ENCODE assay signal across 9 cellular contexts in genomic region chr14:91315844-91316267, GRCh38.
DNase-seq lines count a peak whose midpoint lies in the region; ATAC-seq and TF ChIP-seq lines count a peak whose summit lies in the region.
"Had no signal": no experiment of that assay in that cellular context is flagged by ENCODE, and none has a peak within 500 bp of the region (broad histone marks: within the 10 kb centered on the region; RNA-seq: fewer than 3 reads in every experiment).

No MANE protein-coding gene starts in this region.

- H2BK120ac ChIP-seq in mesendoderm (ENCODE audit: low read depth, low read length) = no peak overlapping the region

- no peak overlapping the region for H3K9ac ChIP-seq in mesendoderm (ENCODE audit: low read length)

- no peaks in the 10 kb centered on the region for H3K27me3 Mint-ChIP-seq in nephron progenitor cell (ENCODE audit: low read depth, poor library complexity)

- no peak overlapping the region for H2BK15ac ChIP-seq in mesendoderm (replicated peaks; ENCODE audit: low read depth)

- H3K27me3 ChIP-seq in mesendoderm (ENCODE audit: insufficient read depth, low read length, poor library complexity) = no peaks in the 10 kb centered on the region

- H4K5ac ChIP-seq in mesendoderm (ENCODE audit: low read length) = no peak overlapping the region

- H3K4me2 ChIP-seq in mesendoderm (ENCODE audit: low read length) = no peak overlapping the region

- H2BK5ac ChIP-seq in mesendoderm (ENCODE audit: low read length) = no peak overlapping the region

- peak; percentile 56 for ATAC-seq in HG03558 (IDR thresholded peaks at IDR 0.05; ENCODE audit: extremely low read depth, unreplicated experiment)

- H3K79me1 ChIP-seq in mesendoderm (ENCODE audit: low read length) = peaks cover 2% of the 10 kb centered on the region

- no peak overlapping the region for H2AK5ac ChIP-seq in mesendoderm (ENCODE audit: low read length)

- H3K23ac ChIP-seq in mesendoderm (ENCODE audit: low read length) = no peak overlapping the region

- peaks cover 14% of the 10 kb centered on the region for H3K9me3 Mint-ChIP-seq in nephron progenitor cell

- H3K56ac ChIP-seq in mesendoderm (ENCODE audit: low read length) = no peak overlapping the region

- no peaks in the 10 kb centered on the region for H3K4me1 ChIP-seq in mesendoderm (ENCODE audit: control insufficient read depth, low read depth, low read length)

- no peak overlapping the region for H3K18ac ChIP-seq in mesendoderm (ENCODE audit: low read length)

- peaks cover 7% of the 10 kb centered on the region for H3K4me1 Mint-ChIP-seq in nephron progenitor cell

- DNase-seq in DMS53 (lab: John Stamatoyannopoulos, UW) (peak; percentile 46), DMS53 treated with DMSO at 0.1 percent for 48 hours (lab: John Stamatoyannopoulos, UW; ENCODE audit: unreplicated experiment) (no peak), mesendoderm (peak; percentile 7), NCI-H2196 (lab: John Stamatoyannopoulos, UW; ENCODE audit: unreplicated experiment) (no peak), NCI-H2081 treated with DMSO at 0.1 percent for 48 hours (lab: John Stamatoyannopoulos, UW) (no peak), nephron progenitor cell (no peak)
- peak; percentile 80 to 87 for DNase-seq in activated CD4-positive, alpha-beta T cell treated with anti-CD3 and anti-CD28 coated beads, Interleukin-2, amount 50 U/mL, for 48 hours

- no peak overlapping the region for H3K4ac ChIP-seq in mesendoderm (ENCODE audit: low read depth, low read length)

- H3K27ac ChIP-seq in mesendoderm (ENCODE audit: low read depth, low read length) = no peak overlapping the region
- H3K27ac ChIP-seq: 22Rv1 had no signal

- H3K4me3 Mint-ChIP-seq in nephron progenitor cell = no peak overlapping the region

- no peak for TF ChIP-seq CTCF in nephron progenitor cell (IDR thresholded peaks at IDR 0.05)

- peaks cover 12% of the 10 kb centered on the region for H3K36me3 ChIP-seq in mesendoderm (ENCODE audit: control insufficient read depth, insufficient read depth, low read length)

- H4K8ac ChIP-seq in mesendoderm (ENCODE audit: low read depth, low read length) = no peak overlapping the region

- H3K27ac Mint-ChIP-seq in nephron progenitor cell = no peak overlapping the region

- WGBS in mesendoderm (ENCODE audit: extremely low coverage, insufficient coverage, low lambda C conversion rate) = no CpG with 5 or more reads among the region's 6 CpGs

- no peak overlapping the region for H3K4me3 ChIP-seq in mesendoderm (ENCODE audit: low read length)

- H3K36me3 Mint-ChIP-seq in nephron progenitor cell (ENCODE audit: low read depth) = peaks cover 85% of the 10 kb centered on the region

- H3K79me2 ChIP-seq in mesendoderm (ENCODE audit: control insufficient read depth, insufficient read depth, low read length) = no peaks in the 10 kb centered on the region

Comparison
In these comparisons a context has a peak if more than half of its experiments do, and no peak if none do; other contexts are left out.
1. DNase-seq: peak in DMS53 (single experiment), activated CD4-positive, alpha-beta T cell treated with anti-CD3 and anti-CD28 coated beads, Interleukin-2, amount 50 U/mL, for 48 hours (2 of 2) and mesendoderm (single experiment); none in DMS53 treated with DMSO at 0.1 percent for 48 hours (single experiment), NCI-H2196 (single experiment), NCI-H2081 treated with DMSO at 0.1 percent for 48 hours (single experiment) and nephron progenitor cell (single experiment).